In the genomic region with DNA sequence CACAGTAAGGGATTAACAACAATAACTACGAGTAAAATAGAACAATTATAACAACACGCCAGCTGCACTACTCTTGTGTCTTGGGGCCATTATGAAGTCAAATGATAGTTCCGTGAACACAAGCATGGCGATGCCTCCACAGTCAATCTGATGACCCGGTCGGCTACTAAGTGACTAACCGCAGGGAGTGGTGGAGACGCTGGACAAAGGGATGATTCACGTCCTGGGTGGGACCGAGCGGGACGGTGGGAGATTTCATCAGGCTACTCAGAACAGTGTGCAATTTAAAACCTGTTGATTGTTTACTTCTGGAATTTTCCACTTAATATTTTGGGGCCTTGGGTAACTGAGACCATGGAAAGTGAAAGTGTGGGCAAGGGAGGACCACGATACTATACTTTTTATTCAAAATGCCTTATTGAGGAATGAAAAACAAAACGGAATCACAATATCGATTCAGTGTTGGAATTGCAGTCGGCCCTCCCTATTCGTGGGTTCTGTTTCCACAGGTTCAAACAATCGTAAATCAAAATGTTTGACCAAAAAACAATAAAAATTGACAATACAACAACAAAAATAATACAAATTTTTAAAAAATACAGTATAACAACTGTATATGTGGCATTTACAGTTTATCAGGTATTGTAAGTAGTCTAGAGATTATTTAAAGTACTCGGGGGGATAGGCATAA, we compare ENCODE assay signal across 23 cellular contexts.
DNase-seq lines count a peak whose midpoint lies in the region; ATAC-seq, FAIRE-seq and TF ChIP-seq lines count a peak whose summit lies in the region.
"Had no signal": no experiment of that assay in that cellular context is flagged by ENCODE, and none has a peak within 500 bp of the region (broad histone marks: within the 10 kb centered on the region; RNA-seq: fewer than 3 reads in every experiment).

No MANE protein-coding gene starts in this region.

- peak; percentile 83 for FAIRE-seq in K562 (lab: Jason Lieb, UNC)
- FAIRE-seq: D721Med had no signal

- peak; percentile 42; the same call in 1 of the 2 replicates for TF ChIP-seq EP300 in K562 (IDR thresholded peaks at IDR 0.05; ENCODE audit: low read length)

- H2AFZ ChIP-seq in GM23248 (no peak overlapping the region), K562 (ENCODE audit: low read depth, low read length) (peak overlapping the region; percentile 29)
- H2AFZ ChIP-seq: hepatocyte had no signal

- H4K20me1 ChIP-seq in GM23248 (ENCODE audit: insufficient read depth) (no peaks in the 10 kb centered on the region), K562 (replicated peaks; ENCODE audit: control insufficient read depth, insufficient read depth, low read length) (no peaks in the 10 kb centered on the region)

- POLR2A ChIA-PET in K562 (lab: Yijun Ruan, JAX) = no interaction called here

- H3K4me2 ChIP-seq in GM23248 (ENCODE audit: unreplicated experiment) (no peak overlapping the region), K562 (ENCODE audit: insufficient read depth, low read length) (peak overlapping the region; percentile 42)
- H3K4me2 ChIP-seq: hepatocyte had no signal

- H3K4me3 ChIP-seq in GM23248 (no peak overlapping the region), K562 (no peak overlapping the region)
- H3K4me3 ChIP-seq: ascending aorta, hepatocyte, mucosa of descending colon, suprapubic skin had no signal

- no TSS peak for BruUV-seq in K562 (replicated peaks; lab: Mats Ljungman, UMichigan)

- H3K9me3 ChIP-seq in GM23248 (ENCODE audit: low read depth) (no peaks in the 10 kb centered on the region), K562 (replicated peaks; ENCODE audit: control insufficient read depth, insufficient read depth, low read depth, low read length) (no peaks in the 10 kb centered on the region)
- H3K9me3 ChIP-seq: ascending aorta, mucosa of descending colon, suprapubic skin had no signal

- H3K9ac ChIP-seq in GM23248 (no peak overlapping the region), K562 (ENCODE audit: insufficient read depth in 1 of 2, low read depth in 2 of 2, low read length in 2 of 2) (no peak overlapping the region)

- no peak for TF ChIP-seq POLR2A in K562 (conservative IDR thresholded peaks at IDR 0.05)

- H3K4me1 ChIP-seq in GM23248 (ENCODE audit: insufficient read depth) (peaks cover 8% of the 10 kb centered on the region), K562 (replicated peaks in 1 of 2; ENCODE audit: control insufficient read depth in 2 of 2, insufficient read depth in 2 of 2, low read length in 2 of 2) (peaks cover 0 to 6% of the 10 kb centered on the region in 2 experiments; a peak in 1 of 5 replicates)
- H3K4me1 ChIP-seq: ascending aorta, suprapubic skin had no signal

- 84 to 86% methylated on average over 19 of the region's 19 CpGs for WGBS in GM23248 (ENCODE audit: low coverage in 1 of 2, low lambda C conversion rate in 2 of 2, missing lambda C conversion rate in 2 of 2), 2 experiments
- 8% methylated on average over 19 of the region's 19 CpGs for WGBS in K562 (ENCODE audit: insufficient coverage, low coverage, missing lambda C conversion rate)

- peak; percentile 92 for ATAC-seq in K562
- ATAC-seq in HG03045 (IDR thresholded peaks at IDR 0.05; ENCODE audit: unreplicated experiment) = no peak
- ATAC-seq: left cardiac atrium, mucosa of descending colon had no signal

- no peak for TF ChIP-seq RAD21 in K562 (CRISPR knock-in tag; conservative IDR thresholded peaks at IDR 0.05 in 1 of 2, IDR thresholded peaks at IDR 0.05 in 1 of 2)

- peak; percentile 11 for DNase-seq in GM23248
- peak; percentile 76 for DNase-seq in NCI-H460 (ENCODE audit: extremely low read depth, low read depth)
- peak in 2 of 4 experiments; percentile 61 to 67 for DNase-seq in K562 (ENCODE audit: extremely low read depth in 1 of 4, low spot score in 3 of 4)
- peak; percentile 29 for DNase-seq in myocyte (ENCODE audit: low read depth)
- DNase-seq in activated CD4-positive, CD25-positive, alpha-beta regulatory T cell treated with anti-CD3 and anti-CD28 coated beads, Interleukin-2, amount 50 U/mL, for 72 hours = no peak
- DNase-seq in NCI-H2107 treated with DMSO at 0.1 percent for 48 hours (lab: John Stamatoyannopoulos, UW; ENCODE audit: unreplicated experiment) = no peak
- no peak for DNase-seq in cerebellum (ENCODE audit: low spot score)
- DNase-seq: activated CD4-positive, alpha-beta T cell treated with anti-CD3 and anti-CD28 coated beads for 4 hours; activated CD8-positive, alpha-beta memory T cell treated with anti-CD3 and anti-CD28 coated beads, Interleukin-2, amount 50 U/mL, for 4 hours; AML-193; KG1; left cardiac atrium; mucosa of descending colon; NCI-H446; occipital lobe; stimulated activated CD4-positive, alpha-beta T cell treated with anti-CD3 and anti-CD28 coated beads, Interleukin-4, amount 100 ng/mL, for 24 hours; stimulated activated CD8-positive, alpha-beta memory T cell treated with anti-CD3 and anti-CD28 coated beads, Interleukin-4, amount 100 ng/mL, for 48 hours; T-helper 9 cell had no signal

- no peaks in the 10 kb centered on the region for H3K9me2 ChIP-seq in GM23248 (ENCODE audit: insufficient read depth)

- CTCF ChIA-PET in K562 (lab: Yijun Ruan, JAX; ENCODE audit: low intra/inter-chr PET ratio) = no interaction called here

- H3K27me3 ChIP-seq in GM23248 (replicated peaks; ENCODE audit: insufficient read depth) (no peaks in the 10 kb centered on the region), K562 (ENCODE audit: control insufficient read depth in 2 of 2, insufficient read depth in 2 of 2, low read length in 2 of 2) (peaks cover 10 to 26% of the 10 kb centered on the region in 2 experiments)
- H3K27me3 ChIP-seq: ascending aorta, hepatocyte, suprapubic skin had no signal

- peaks cover 11% of the 10 kb centered on the region for H3F3A ChIP-seq in GM23248 (ENCODE audit: insufficient read depth)

- H3K79me2 ChIP-seq in GM23248 (ENCODE audit: insufficient read depth) (no peaks in the 10 kb centered on the region), K562 (ENCODE audit: control insufficient read depth, insufficient read depth, low read length) (no peaks in the 10 kb centered on the region)
- H3K79me2 ChIP-seq: hepatocyte had no signal

- in situ Hi-C loops in GM23248 (cut with MboI) (no loop called here), K562 (cut with MboI) (no loop called here)

- H3K27ac ChIP-seq in GM23248 = no peak overlapping the region
- no peak overlapping the region for H3K27ac ChIP-seq in K562 (ENCODE audit: extremely low read depth, low read depth, low read length)
- H3K27ac ChIP-seq: ascending aorta, hepatocyte, suprapubic skin had no signal

- intact Hi-C loops in K562 (cut with micrococcal nuclease) = no loop called here

- H3K9me1 ChIP-seq in K562 (ENCODE audit: control insufficient read depth, insufficient read depth, low read length) = no peaks in the 10 kb centered on the region

- TF ChIP-seq CTCF in K562 (IDR thresholded peaks at IDR 0.05 in 2 of 3, conservative IDR thresholded peaks at IDR 0.05 in 1 of 3; ENCODE audit: insufficient read depth in 2 of 3, low read depth in 1 of 3, low read length in 3 of 3) = no peak

- H3K36me3 ChIP-seq in GM23248 (ENCODE audit: low read depth) = no peaks in the 10 kb centered on the region
- no peaks in the 10 kb centered on the region for H3K36me3 ChIP-seq in K562 (ENCODE audit: control insufficient read depth, insufficient read depth, low read length)
- H3K36me3 ChIP-seq: ascending aorta, suprapubic skin had no signal

TF ChIP-seq in K562, 482 proteins besides CTCF, POLR2A, EP300 and RAD21 (continues in another document):
- TF ChIP-seq CEBPB (tag; IDR thresholded peaks at IDR 0.05) = 0 out of 2 replicates have a peak, but pooled peaks have one; percentile 14
- TF ChIP-seq DPF2 (IDR thresholded peaks at IDR 0.05) = peak; percentile 76
- peak; percentile 19; the same call in 1 of the 2 replicates for TF ChIP-seq BACH1 (tag; IDR thresholded peaks at IDR 0.05)
- TF ChIP-seq NR2C2 (CRISPR knock-in tag; IDR thresholded peaks at IDR 0.05) = no peak
- peak; percentile 54; the same call in 1 of the 2 replicates for TF ChIP-seq NR2C2 (tag; IDR thresholded peaks at IDR 0.05)
- peak; percentile 58 for TF ChIP-seq MEIS2 (IDR thresholded peaks at IDR 0.05; ENCODE audit: partially characterized antibody)
- no peak for TF ChIP-seq NFATC3 (IDR thresholded peaks at IDR 0.05)
- TF ChIP-seq, protein P1, sequence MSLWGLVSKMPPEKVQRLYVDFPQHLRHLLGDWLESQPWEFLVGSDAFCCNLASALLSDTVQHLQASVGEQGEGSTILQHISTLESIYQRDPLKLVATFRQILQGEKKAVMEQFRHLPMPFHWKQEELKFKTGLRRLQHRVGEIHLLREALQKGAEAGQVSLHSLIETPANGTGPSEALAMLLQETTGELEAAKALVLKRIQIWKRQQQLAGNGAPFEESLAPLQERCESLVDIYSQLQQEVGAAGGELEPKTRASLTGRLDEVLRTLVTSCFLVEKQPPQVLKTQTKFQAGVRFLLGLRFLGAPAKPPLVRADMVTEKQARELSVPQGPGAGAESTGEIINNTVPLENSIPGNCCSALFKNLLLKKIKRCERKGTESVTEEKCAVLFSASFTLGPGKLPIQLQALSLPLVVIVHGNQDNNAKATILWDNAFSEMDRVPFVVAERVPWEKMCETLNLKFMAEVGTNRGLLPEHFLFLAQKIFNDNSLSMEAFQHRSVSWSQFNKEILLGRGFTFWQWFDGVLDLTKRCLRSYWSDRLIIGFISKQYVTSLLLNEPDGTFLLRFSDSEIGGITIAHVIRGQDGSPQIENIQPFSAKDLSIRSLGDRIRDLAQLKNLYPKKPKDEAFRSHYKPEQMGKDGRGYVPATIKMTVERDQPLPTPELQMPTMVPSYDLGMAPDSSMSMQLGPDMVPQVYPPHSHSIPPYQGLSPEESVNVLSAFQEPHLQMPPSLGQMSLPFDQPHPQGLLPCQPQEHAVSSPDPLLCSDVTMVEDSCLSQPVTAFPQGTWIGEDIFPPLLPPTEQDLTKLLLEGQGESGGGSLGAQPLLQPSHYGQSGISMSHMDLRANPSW (CRISPR knock-in tag; IDR thresholded peaks at IDR 0.05) = no peak
- peak; percentile 38 for TF ChIP-seq NEUROD1 (IDR thresholded peaks at IDR 0.05; ENCODE audit: borderline replicate concordance, low read depth, low read length, partially characterized antibody)
- no peak for TF ChIP-seq KLF6 (CRISPR knock-in tag; IDR thresholded peaks at IDR 0.05; ENCODE audit: borderline replicate concordance)
- TF ChIP-seq ETV1 (tag; conservative IDR thresholded peaks at IDR 0.05; ENCODE audit: low read depth) = 0 out of 2 replicates have a peak, but pooled peaks have one; percentile 13
- TF ChIP-seq, protein P2, sequence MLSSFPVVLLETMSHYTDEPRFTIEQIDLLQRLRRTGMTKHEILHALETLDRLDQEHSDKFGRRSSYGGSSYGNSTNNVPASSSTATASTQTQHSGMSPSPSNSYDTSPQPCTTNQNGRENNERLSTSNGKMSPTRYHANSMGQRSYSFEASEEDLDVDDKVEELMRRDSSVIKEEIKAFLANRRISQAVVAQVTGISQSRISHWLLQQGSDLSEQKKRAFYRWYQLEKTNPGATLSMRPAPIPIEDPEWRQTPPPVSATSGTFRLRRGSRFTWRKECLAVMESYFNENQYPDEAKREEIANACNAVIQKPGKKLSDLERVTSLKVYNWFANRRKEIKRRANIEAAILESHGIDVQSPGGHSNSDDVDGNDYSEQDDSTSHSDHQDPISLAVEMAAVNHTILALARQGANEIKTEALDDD (IDR thresholded peaks at IDR 0.05) = peak; percentile 65

Comparison
In these comparisons a context has a peak if more than half of its experiments do, and no peak if none do; other contexts are left out.
1. DNase-seq: peak in GM23248 (single experiment), NCI-H460 (single experiment) and myocyte (single experiment); none in activated CD4-positive, CD25-positive, alpha-beta regulatory T cell treated with anti-CD3 and anti-CD28 coated beads, Interleukin-2, amount 50 U/mL, for 72 hours (single experiment), NCI-H2107 treated with DMSO at 0.1 percent for 48 hours (single experiment) and cerebellum (single experiment).